In genomic region chr22:42367980-42368378, GRCh38 we compare ENCODE assay signal across 8 cellular contexts.
DNase-seq lines count a peak whose midpoint lies in the region; ATAC-seq and TF ChIP-seq lines count a peak whose summit lies in the region.

No MANE protein-coding gene starts in this region.

- H3K36me3 ChIP-seq in parathyroid adenoma (ENCODE audit: control insufficient read depth, insufficient read depth, low read length) (no peaks in the 10 kb centered on the region), osteoblast (ENCODE audit: insufficient read depth, low read length) (no peaks in the 10 kb centered on the region)

- H3K27ac ChIP-seq in parathyroid adenoma = no peak overlapping the region
- no peak overlapping the region for H3K27ac ChIP-seq in osteoblast (ENCODE audit: low read depth, low read length)

- H3K4me1 Mint-ChIP-seq in endothelial cell (ENCODE audit: unreplicated experiment) = peaks cover 15% of the 10 kb centered on the region

- DNase-seq in D341Med (ENCODE audit: low spot score) (peak; percentile 56), NCI-H69 (lab: John Stamatoyannopoulos, UW) (peak; percentile 76), osteoblast (ENCODE audit: insufficient read length, low spot score, missing footprints) (no peak), NCI-H510A treated with DMSO at 0.1 percent for 48 hours (lab: John Stamatoyannopoulos, UW) (no peak), endothelial cell (ENCODE audit: low spot score) (no peak)

- no peak overlapping the region for H3K27ac Mint-ChIP-seq in endothelial cell (ENCODE audit: unreplicated experiment)

- H3K36me3 Mint-ChIP-seq in endothelial cell (ENCODE audit: low read depth, unreplicated experiment) = no peaks in the 10 kb centered on the region

- ATAC-seq in esophagus mucosa = peak; percentile 4
- no peak for ATAC-seq in HG03571 (IDR thresholded peaks at IDR 0.05; ENCODE audit: unreplicated experiment)

- H3K9ac ChIP-seq in parathyroid adenoma = no peak overlapping the region

- H3K4me1 ChIP-seq in parathyroid adenoma (peaks cover 4% of the 10 kb centered on the region), osteoblast (ENCODE audit: insufficient read depth, low read length) (peaks cover 10% of the 10 kb centered on the region)

- TF ChIP-seq CTCF in parathyroid adenoma (IDR thresholded peaks at IDR 0.05) (no peak), osteoblast (IDR thresholded peaks at IDR 0.05; ENCODE audit: extremely low read depth, low read depth, low read length) (no peak), endothelial cell (IDR thresholded peaks at IDR 0.05; ENCODE audit: unreplicated experiment) (no peak)

- peaks cover 5% of the 10 kb centered on the region for H4K20me1 ChIP-seq in osteoblast (ENCODE audit: insufficient read depth, low read length)

- no peaks in the 10 kb centered on the region for H3K27me3 ChIP-seq in parathyroid adenoma (ENCODE audit: control insufficient read depth, insufficient read depth, low read length)
- H3K27me3 ChIP-seq in osteoblast (ENCODE audit: insufficient read depth, low read length) = peaks cover 55% of the 10 kb centered on the region

- H3K4me3 ChIP-seq in parathyroid adenoma (ENCODE audit: low read depth, low read length) (no peak overlapping the region), osteoblast (ENCODE audit: insufficient read depth, low read length) (no peak overlapping the region)

- H2AFZ ChIP-seq in parathyroid adenoma (no peak overlapping the region), osteoblast (ENCODE audit: low read length) (no peak overlapping the region)

- H3K4me3 Mint-ChIP-seq in endothelial cell (ENCODE audit: unreplicated experiment) = no peak overlapping the region

- H3K27me3 Mint-ChIP-seq in endothelial cell (ENCODE audit: unreplicated experiment) = peaks cover 14% of the 10 kb centered on the region

- H3K4me2 ChIP-seq in parathyroid adenoma (ENCODE audit: low read length) = peak overlapping the region; percentile 84
- H3K4me2 ChIP-seq in osteoblast (ENCODE audit: insufficient read depth, low read length) = no peak overlapping the region

- H3K9me3 ChIP-seq in parathyroid adenoma (ENCODE audit: control insufficient read depth, low read length) = no peaks in the 10 kb centered on the region
- H3K9me3 ChIP-seq in osteoblast (ENCODE audit: low read depth, low read length) = no peaks in the 10 kb centered on the region

- H3K9me3 Mint-ChIP-seq in endothelial cell (ENCODE audit: unreplicated experiment) = no peaks in the 10 kb centered on the region

- H3K79me2 ChIP-seq in parathyroid adenoma (no peaks in the 10 kb centered on the region), osteoblast (ENCODE audit: insufficient read depth, low read length) (no peaks in the 10 kb centered on the region)

Comparison
In these comparisons a context has a peak if more than half of its experiments do, and no peak if none do; other contexts are left out.
1. DNase-seq: peak in D341Med (single experiment) and NCI-H69 (single experiment); none in osteoblast (single experiment), NCI-H510A treated with DMSO at 0.1 percent for 48 hours (single experiment) and endothelial cell (single experiment).